Comparison of ENCODE assay signal across 1 cellular context in genomic region chr12:112913038-112913688, GRCh38.
A peak's percentile ranks its signal among the peaks of the same experiment; 100 is the strongest.
TF ChIP-seq lines count a peak whose summit lies in the region.

No MANE protein-coding gene starts in this region.

TF ChIP-seq in GM12878, 131 proteins besides CTCF, POLR2A, EP300 and RAD21 (continued from another document):
- TF ChIP-seq CHD2 (IDR thresholded peaks at IDR 0.05; ENCODE audit: borderline replicate concordance, low read depth, low read length) (no peak), KDM1A (IDR thresholded peaks at IDR 0.05; ENCODE audit: borderline replicate concordance) (peak; percentile 26; the same call in 1 of the 2 replicates), ZBED1 (IDR thresholded peaks at IDR 0.05; ENCODE audit: borderline replicate concordance) (no peak), NR2C1 (IDR thresholded peaks at IDR 0.05) (no peak), NBN (IDR thresholded peaks at IDR 0.05) (0 out of 2 replicates have a peak, but pooled peaks have one; percentile 52)
